Comparison of ENCODE assay signal across 9 cellular contexts in the genomic region with DNA sequence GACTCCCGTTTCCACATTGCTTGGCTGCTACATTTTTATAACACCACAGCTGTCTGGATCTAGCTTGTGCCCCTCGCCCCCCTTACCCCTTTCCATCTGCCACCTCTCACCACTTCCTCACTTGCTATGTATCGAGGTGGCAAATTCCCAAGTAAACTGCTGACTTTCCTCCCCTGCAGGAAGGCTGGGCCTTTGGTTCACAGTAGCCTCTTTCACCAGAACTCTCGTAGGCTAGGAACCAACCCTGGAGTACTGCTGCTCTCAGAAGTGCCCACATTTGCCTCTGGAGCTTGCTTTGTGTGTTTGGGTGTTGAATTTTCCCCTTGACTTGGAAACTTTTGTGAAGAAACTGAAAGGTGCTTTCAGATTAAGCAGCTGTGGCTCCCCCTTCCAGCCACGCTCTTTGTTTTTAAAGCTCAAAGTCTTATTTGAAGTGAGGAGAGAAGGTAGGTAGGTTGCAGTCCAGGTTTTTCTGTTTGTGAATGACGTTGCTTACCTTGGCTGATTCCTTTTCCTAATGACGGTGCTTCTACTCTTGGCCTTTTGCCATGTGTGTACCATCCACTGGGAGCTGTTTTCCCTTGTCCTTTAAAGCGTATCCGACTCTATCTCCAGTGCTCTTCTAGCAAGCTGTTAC.
DNase-seq lines count a peak whose midpoint lies in the region; ATAC-seq lines count a peak whose summit lies in the region.
"Had no signal": no experiment of that assay in that cellular context is flagged by ENCODE, and none has a peak within 500 bp of the region (broad histone marks: within the 10 kb centered on the region; RNA-seq: fewer than 3 reads in every experiment).

No MANE protein-coding gene starts in this region.

- peaks cover 4% of the 10 kb centered on the region for H3K36me3 Mint-ChIP-seq in activated naive CD8-positive, alpha-beta T cell treated with anti-CD3 and anti-CD28 coated beads, Interleukin-2, amount 50 U/mL, for 24 hours (ENCODE audit: low read depth)

- ATAC-seq in activated naive CD8-positive, alpha-beta T cell treated with anti-CD3 and anti-CD28 coated beads, Interleukin-2, amount 50 U/mL, for 24 hours = peak; percentile 44
- peak; percentile 87 for ATAC-seq in left lobe of liver
- ATAC-seq: HCT116 had no signal

- H3K27ac Mint-ChIP-seq in activated naive CD8-positive, alpha-beta T cell treated with anti-CD3 and anti-CD28 coated beads, Interleukin-2, amount 50 U/mL, for 24 hours = peak overlapping the region; percentile 90

- intact Hi-C loops in posterior vena cava (cut with DNase I) = no loop called here

- peak; percentile 92 for DNase-seq in DMS153 (lab: John Stamatoyannopoulos, UW)
- DNase-seq in NCI-H1930 (lab: John Stamatoyannopoulos, UW) = peak; percentile 85 to 91
- DNase-seq in activated naive CD8-positive, alpha-beta T cell treated with anti-CD3 and anti-CD28 coated beads, Interleukin-2, amount 50 U/mL, for 24 hours = no peak
- peak; percentile 54 for DNase-seq in left lobe of liver (ENCODE audit: low spot score)
- DNase-seq in OCI-M1 (lab: John Stamatoyannopoulos, UW) = no peak
- DNase-seq in midbrain (lab: John Stamatoyannopoulos, UW) = no peak
- no peak for DNase-seq in posterior vena cava (ENCODE audit: low spot score)
- DNase-seq in cortex of kidney (lab: John Stamatoyannopoulos, UW) = no peak

- peak overlapping the region; percentile 54 for H3K4me3 Mint-ChIP-seq in activated naive CD8-positive, alpha-beta T cell treated with anti-CD3 and anti-CD28 coated beads, Interleukin-2, amount 50 U/mL, for 24 hours

- H3K9me3 Mint-ChIP-seq in activated naive CD8-positive, alpha-beta T cell treated with anti-CD3 and anti-CD28 coated beads, Interleukin-2, amount 50 U/mL, for 24 hours = peaks cover 10% of the 10 kb centered on the region

- no peaks in the 10 kb centered on the region for H3K27me3 Mint-ChIP-seq in activated naive CD8-positive, alpha-beta T cell treated with anti-CD3 and anti-CD28 coated beads, Interleukin-2, amount 50 U/mL, for 24 hours

- H3K4me1 Mint-ChIP-seq in activated naive CD8-positive, alpha-beta T cell treated with anti-CD3 and anti-CD28 coated beads, Interleukin-2, amount 50 U/mL, for 24 hours = peaks cover 70% of the 10 kb centered on the region

Comparison
In these comparisons a context has a peak if more than half of its experiments do, and no peak if none do; other contexts are left out.
1. DNase-seq: peak in DMS153 (single experiment), NCI-H1930 (2 of 2) and left lobe of liver (single experiment); none in activated naive CD8-positive, alpha-beta T cell treated with anti-CD3 and anti-CD28 coated beads, Interleukin-2, amount 50 U/mL, for 24 hours (single experiment), OCI-M1 (single experiment), midbrain (single experiment), posterior vena cava (single experiment) and cortex of kidney (single experiment).